Comparison of ENCODE assay signal across 8 cellular contexts in genomic region chr7:77940647-77941046, GRCh38.
DNase-seq lines count a peak whose midpoint lies in the region; ATAC-seq and TF ChIP-seq lines count a peak whose summit lies in the region.

No MANE protein-coding gene starts in this region.

- POLR2A ChIA-PET in CD4-positive, alpha-beta memory T cell (lab: Charles Lee; ENCODE audit: partially characterized antibody), result no interaction called here

- no peak overlapping the region for H3K4me3 ChIP-seq in heart right ventricle
- H3K4me3 ChIP-seq in gastroesophageal sphincter, result no peak overlapping the region
- no peak overlapping the region for H3K4me3 ChIP-seq in stomach
- H3K4me3 ChIP-seq in CD4-positive, alpha-beta memory T cell (ENCODE audit: low read length in 2 of 2), result no peak overlapping the region

- H3K27ac ChIP-seq in heart right ventricle (no peak overlapping the region), gastroesophageal sphincter (no peak overlapping the region), stomach (no peak overlapping the region)
- H3K27ac ChIP-seq in CD4-positive, alpha-beta memory T cell (ENCODE audit: low read depth, low read length), result no peak overlapping the region

- intact Hi-C loops in heart right ventricle (cut with DNase I), result loop anchor here in 5 of 10 donors (5.0 to 10.0 kb wide), 6 partner anchors 74 to 1234 kb away; no protein-coding TSS in a partner anchor
- intact Hi-C loops in left cardiac atrium (cut with DNase I), result no loop called here
- intact Hi-C loops in stomach (cut with DNase I; ENCODE audit: low total_unique reads), result no loop called here
- intact Hi-C loops in CD4-positive, alpha-beta memory T cell (cut with micrococcal nuclease), result loop anchor here (5.0 kb wide), 1 partner anchor 97 kb away; no protein-coding TSS in a partner anchor

- ATAC-seq in heart right ventricle, result no peak
- no peak for ATAC-seq in left cardiac atrium
- ATAC-seq in gastroesophageal sphincter, result no peak

- H3K9me3 Mint-ChIP-seq in CD4-positive, alpha-beta memory T cell, result no peaks in the 10 kb centered on the region

- H3K4me3 Mint-ChIP-seq in CD4-positive, alpha-beta memory T cell, result no peak overlapping the region

- TF ChIP-seq POLR2A in gastroesophageal sphincter (IDR thresholded peaks at IDR 0.05) (no peak), stomach (IDR thresholded peaks at IDR 0.05) (no peak)

- H3K27ac Mint-ChIP-seq in CD4-positive, alpha-beta memory T cell, result no peak overlapping the region

- CTCF ChIA-PET in CD4-positive, alpha-beta memory T cell (lab: Charles Lee; ENCODE audit: partially characterized antibody), result interaction anchor here (1.4 kb wide), 1 partner anchor 17 kb away, joined by 5 read pairs; no protein-coding TSS in a partner anchor

- peaks cover 7 to 20% (median 11%) of the 10 kb centered on the region in 4 donors for H3K4me1 Mint-ChIP-seq in CD4-positive, alpha-beta memory T cell

- TF ChIP-seq EP300 in gastroesophageal sphincter (IDR thresholded peaks at IDR 0.05) (no peak), stomach (IDR thresholded peaks at IDR 0.05) (no peak)

- DNase-seq in heart right ventricle, result peak in 1 of 2 donors; percentile 8
- no peak for DNase-seq in left cardiac atrium
- peak; percentile 44 to 77 for DNase-seq in Kasumi-1 (lab: John Stamatoyannopoulos, UW)
- DNase-seq in SW480 (ENCODE audit: low spot score), result peak; percentile 67
- DNase-seq in stomach, result no peak
- DNase-seq in CD4-positive, alpha-beta memory T cell, result no peak
- no peak for DNase-seq in T-helper 1 cell

- TF ChIP-seq CTCF in heart right ventricle (IDR thresholded peaks at IDR 0.05) (peak; percentile 17 to 79 (median 66)), gastroesophageal sphincter (IDR thresholded peaks at IDR 0.05) (peak; percentile 23 to 57 (median 43)), stomach (IDR thresholded peaks at IDR 0.05) (peak in 5 of 7 experiments; percentile 12 to 52 (median 37))

- peaks cover 0 to 39% (median 0%) of the 10 kb centered on the region in 9 donors for H3K36me3 ChIP-seq in heart right ventricle
- H3K36me3 ChIP-seq in gastroesophageal sphincter, result peaks cover 0 to 25% of the 10 kb centered on the region in 2 donors
- peaks cover 0 to 3% (median 0%) of the 10 kb centered on the region in 4 donors for H3K36me3 ChIP-seq in stomach
- peaks cover 13% of the 10 kb centered on the region for H3K36me3 ChIP-seq in CD4-positive, alpha-beta memory T cell (ENCODE audit: insufficient read depth, low read length)

- H3K9me3 ChIP-seq in heart right ventricle (no peaks in the 10 kb centered on the region), gastroesophageal sphincter (no peaks in the 10 kb centered on the region), stomach (no peaks in the 10 kb centered on the region)
- H3K9me3 ChIP-seq in CD4-positive, alpha-beta memory T cell (ENCODE audit: control insufficient read depth in 1 of 2, low read length in 2 of 2), result no peaks in the 10 kb centered on the region

- H3K27me3 ChIP-seq in heart right ventricle, result no peaks in the 10 kb centered on the region
- no peaks in the 10 kb centered on the region for H3K27me3 ChIP-seq in gastroesophageal sphincter
- H3K27me3 ChIP-seq in stomach, result no peaks in the 10 kb centered on the region
- no peaks in the 10 kb centered on the region for H3K27me3 ChIP-seq in CD4-positive, alpha-beta memory T cell (ENCODE audit: insufficient read depth, low read length)

- H3K4me1 ChIP-seq in heart right ventricle, result peaks cover 0 to 2% (median 0%) of the 10 kb centered on the region in 9 donors
- H3K4me1 ChIP-seq in gastroesophageal sphincter, result no peaks in the 10 kb centered on the region
- no peaks in the 10 kb centered on the region for H3K4me1 ChIP-seq in stomach
- peaks cover 2% of the 10 kb centered on the region for H3K4me1 ChIP-seq in CD4-positive, alpha-beta memory T cell (ENCODE audit: insufficient read depth, low read length)

- peaks cover 31% of the 10 kb centered on the region in 2 donors for H3K36me3 Mint-ChIP-seq in CD4-positive, alpha-beta memory T cell

- H3K27me3 Mint-ChIP-seq in CD4-positive, alpha-beta memory T cell, result no peaks in the 10 kb centered on the region

Comparison
In these comparisons a context has a peak if more than half of its experiments do, and no peak if none do; other contexts are left out.
1. DNase-seq: peak in Kasumi-1 (2 of 2) and SW480 (single experiment); none in left cardiac atrium (single experiment), stomach (single experiment), CD4-positive, alpha-beta memory T cell (0 of 5) and T-helper 1 cell (0 of 5).
2. Peak in every context shown above with its lines, with median percentiles within 50 percentile points of each other: CTCF ChIP-seq.